35 cellular contexts compared by ENCODE assay signal in the genomic region with DNA sequence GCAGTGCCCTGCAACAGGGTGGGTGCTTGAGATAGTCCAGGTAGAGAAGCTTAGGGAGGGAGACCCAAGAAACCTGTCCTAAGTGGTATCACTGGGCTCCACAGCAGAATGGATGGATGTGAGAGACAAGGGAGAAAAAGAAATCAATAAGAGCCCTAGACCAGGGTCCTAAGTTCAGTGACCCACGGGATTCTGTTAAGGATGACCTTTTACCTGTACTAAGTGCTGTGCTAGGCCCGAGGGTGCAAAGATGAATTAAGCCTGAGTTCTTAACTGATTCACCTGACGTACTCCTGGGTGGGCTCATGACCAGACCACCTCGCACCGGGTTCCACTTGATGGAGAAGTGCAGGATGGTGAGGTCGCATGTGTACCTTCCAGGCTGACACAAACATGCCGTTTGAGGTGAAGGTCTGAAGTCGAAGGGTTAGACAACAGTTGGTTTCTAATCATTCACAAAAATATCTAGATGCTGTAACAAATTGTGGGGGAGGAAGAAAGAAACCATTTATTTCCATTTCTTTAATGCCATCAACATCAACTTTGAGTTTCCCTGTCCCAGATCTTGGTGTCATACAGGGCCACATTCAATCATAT.
"Had no signal": no experiment of that assay in that cellular context is flagged by ENCODE, and none has a peak within 500 bp of the region (broad histone marks: within the 10 kb centered on the region; RNA-seq: fewer than 3 reads in every experiment).

No MANE protein-coding gene starts in this region.

- H3K36me3 Mint-ChIP-seq: activated CD4-positive, alpha-beta memory T cell treated with anti-CD3 and anti-CD28 coated beads for 36 hours; activated naive CD4-positive, alpha-beta T cell treated with anti-CD3 and anti-CD28 coated beads, Interleukin-2, amount 10 ng/mL, durations not matched to agents 7 days and 5 days; activated naive CD4-positive, alpha-beta T cell treated with anti-CD3 and anti-CD28 coated beads, Interleukin-2, amount 50 U/mL, for 24 hours; activated naive CD8-positive, alpha-beta T cell; activated naive CD8-positive, alpha-beta T cell treated with anti-CD3 and anti-CD28 coated beads, Interleukin-2, amount 10 ng/mL, durations not matched to agents 7 days and 5 days; brain had no signal

- H3K9me3 ChIP-seq: ascending aorta had no signal

- H3K9me3 Mint-ChIP-seq: activated B cell treated with CpG ODN at 0.5 μM for 24 hours; activated CD4-positive, alpha-beta memory T cell treated with anti-CD3 and anti-CD28 coated beads for 36 hours; activated CD4-positive, alpha-beta T cell treated with anti-CD3 and anti-CD28 coated beads, Interleukin-2, amount 10 ng/mL, durations not matched to agents 24 days and 14 days; activated CD8-positive, alpha-beta T cell treated with anti-CD3 and anti-CD28 coated beads for 36 hours; activated naive CD4-positive, alpha-beta T cell treated with anti-CD3 and anti-CD28 coated beads, Interleukin-2, amount 10 ng/mL, durations not matched to agents 7 days and 5 days; activated naive CD4-positive, alpha-beta T cell treated with anti-CD3 and anti-CD28 coated beads, Interleukin-2, amount 50 U/mL, for 24 hours; activated naive CD8-positive, alpha-beta T cell treated with anti-CD3 and anti-CD28 coated beads, Interleukin-2, amount 10 ng/mL, durations not matched to agents 7 days and 5 days; activated naive CD8-positive, alpha-beta T cell treated with anti-CD3 and anti-CD28 coated beads, Interleukin-2, amount 50 U/mL, for 24 hours; activated T-cell treated with anti-CD3 and anti-CD28 coated beads, Interleukin-2, amount 50 U/mL, for 4 hours; activated T-cell treated with anti-CD3 and anti-CD28 coated beads, Interleukin-2, amount 50 U/mL, for 72 hours; activated T-helper 1 cell treated with anti-CD3 and anti-CD28 coated beads, Interleukin-12 subunit alpha, Interleukin-12 subunit beta, Interleukin-2, Interleukin-4 antibody, amounts not matched to agents 30 ng/mL and 10 ng/mL and 1 ng/mL, durations not matched to agents 14 hours and 24 hours and 36 hours; activated T-helper 17 cell treated with anti-CD3 and anti-CD28 coated beads, Interleukin-2, amount 50 U/mL, for 72 hours; brain; T-helper 1 cell treated with Interleukin-12 subunit alpha and Interleukin-12 subunit beta and Interleukin-4 antibody, amounts not matched to agents 30 μg/mL and 1 μg/mL, for 36 hours; T-helper 2 cell treated with Interferon-gamma antibody and Interleukin-4, amounts not matched to agents 5 μg/mL and 100 μg/mL, for 36 hours had no signal

- DNase-seq: activated B cell treated with CpG ODN at 0.5 μM for 24 hours; activated CD4-positive, alpha-beta memory T cell treated with anti-CD3 and anti-CD28 coated beads for 36 hours; activated CD4-positive, alpha-beta T cell treated with anti-CD3 and anti-CD28 coated beads for 4 hours; activated CD4-positive, alpha-beta T cell treated with anti-CD3 and anti-CD28 coated beads, Interleukin-2, amount 10 ng/mL, durations not matched to agents 24 days and 14 days; activated CD4-positive, alpha-beta T cell treated with anti-CD3 and anti-CD28 coated beads, Interleukin-2, amount 50 U/mL, for 1 hour; activated CD4-positive, alpha-beta T cell treated with anti-CD3 and anti-CD28 coated beads, Interleukin-2, amount 50 U/mL, for 4 hours; activated CD4-positive, CD25-positive, alpha-beta regulatory T cell treated with anti-CD3 and anti-CD28 coated beads, Interleukin-2, amount 50 U/mL, for 72 hours; activated CD8-positive, alpha-beta memory T cell treated with anti-CD3 and anti-CD28 coated beads, Interleukin-2, amount 50 U/mL, for 4 hours; activated CD8-positive, alpha-beta T cell treated with anti-CD3 and anti-CD28 coated beads for 36 hours; activated effector memory CD4-positive, alpha-beta T cell treated with anti-CD3 and anti-CD28 coated beads, Interleukin-2, amount 50 U/mL, for 16 hours; activated gamma-delta T cell treated with Interleukin-2 at 50 U/mL for 16 hours; activated naive CD4-positive, alpha-beta T cell; activated naive CD4-positive, alpha-beta T cell treated with anti-CD3 and anti-CD28 coated beads, Interleukin-2, amount 10 ng/mL, durations not matched to agents 7 days and 5 days; activated naive CD8-positive, alpha-beta T cell treated with anti-CD3 and anti-CD28 coated beads, Interleukin-2, amount 10 ng/mL, durations not matched to agents 7 days and 5 days; activated naive CD8-positive, alpha-beta T cell treated with anti-CD3 and anti-CD28 coated beads, Interleukin-2, amount 50 U/mL, for 24 hours; activated T-cell treated with anti-CD3 and anti-CD28 coated beads for 4 hours; activated T-cell treated with anti-CD3 and anti-CD28 coated beads, Interleukin-2, amount 50 U/mL, for 1 hour; activated T-cell treated with anti-CD3 and anti-CD28 coated beads, Interleukin-2, amount 50 U/mL, for 4 hours; activated T-cell treated with anti-CD3 and anti-CD28 coated beads, Interleukin-2, amount 50 U/mL, for 72 hours; amygdala; anterior cingulate cortex; central memory CD4-positive, alpha-beta T cell; T-helper 1 cell; T-helper 2 cell; T-helper 9 cell had no signal

- FAIRE-seq: TTC549 had no signal

- H3K4me3 ChIP-seq: ascending aorta had no signal

- H3K27me3 ChIP-seq: ascending aorta had no signal

- H3K4me1 ChIP-seq: ascending aorta had no signal

- H3K4me1 Mint-ChIP-seq: activated CD4-positive, alpha-beta T cell treated with anti-CD3 and anti-CD28 coated beads, Interleukin-2, amount 10 ng/mL, durations not matched to agents 24 days and 14 days; activated naive CD4-positive, alpha-beta T cell treated with anti-CD3 and anti-CD28 coated beads, Interleukin-2, amount 10 ng/mL, durations not matched to agents 7 days and 5 days; activated naive CD4-positive, alpha-beta T cell treated with anti-CD3 and anti-CD28 coated beads, Interleukin-2, amount 50 U/mL, for 24 hours; activated naive CD8-positive, alpha-beta T cell treated with anti-CD3 and anti-CD28 coated beads, Interleukin-2, amount 10 ng/mL, durations not matched to agents 7 days and 5 days; activated naive CD8-positive, alpha-beta T cell treated with anti-CD3 and anti-CD28 coated beads, Interleukin-2, amount 50 U/mL, for 24 hours; activated T-helper 17 cell treated with anti-CD3 and anti-CD28 coated beads, Interleukin-2, amount 50 U/mL, for 72 hours; brain had no signal

- H3K27ac Mint-ChIP-seq: activated B cell treated with CpG ODN at 0.5 μM for 24 hours; activated CD4-positive, alpha-beta memory T cell treated with anti-CD3 and anti-CD28 coated beads for 36 hours; activated CD4-positive, alpha-beta T cell treated with anti-CD3 and anti-CD28 coated beads, Interleukin-2, amount 10 ng/mL, durations not matched to agents 24 days and 14 days; activated CD8-positive, alpha-beta T cell treated with anti-CD3 and anti-CD28 coated beads for 36 hours; activated naive CD4-positive, alpha-beta T cell treated with anti-CD3 and anti-CD28 coated beads, Interleukin-2, amount 10 ng/mL, durations not matched to agents 7 days and 5 days; activated naive CD4-positive, alpha-beta T cell treated with anti-CD3 and anti-CD28 coated beads, Interleukin-2, amount 50 U/mL, for 24 hours; activated naive CD8-positive, alpha-beta T cell; activated naive CD8-positive, alpha-beta T cell treated with anti-CD3 and anti-CD28 coated beads, Interleukin-2, amount 10 ng/mL, durations not matched to agents 7 days and 5 days; activated naive CD8-positive, alpha-beta T cell treated with anti-CD3 and anti-CD28 coated beads, Interleukin-2, amount 50 U/mL, for 24 hours; activated T-cell treated with anti-CD3 and anti-CD28 coated beads, Interleukin-2, amount 50 U/mL, for 72 hours; activated T-helper 1 cell treated with anti-CD3 and anti-CD28 coated beads, Interleukin-12 subunit alpha, Interleukin-12 subunit beta, Interleukin-2, Interleukin-4 antibody, amounts not matched to agents 30 ng/mL and 10 ng/mL and 1 ng/mL, durations not matched to agents 14 hours and 24 hours and 36 hours; activated T-helper 17 cell treated with anti-CD3 and anti-CD28 coated beads, Interleukin-2, amount 50 U/mL, for 72 hours; brain; T-helper 1 cell treated with Interleukin-12 subunit alpha and Interleukin-12 subunit beta and Interleukin-4 antibody, amounts not matched to agents 30 μg/mL and 1 μg/mL, for 36 hours; T-helper 2 cell treated with Interferon-gamma antibody and Interleukin-4, amounts not matched to agents 5 μg/mL and 100 μg/mL, for 36 hours had no signal

- H3K4me3 Mint-ChIP-seq: activated B cell treated with CpG ODN at 0.5 μM for 24 hours; activated CD4-positive, alpha-beta memory T cell treated with anti-CD3 and anti-CD28 coated beads for 36 hours; activated CD4-positive, alpha-beta T cell treated with anti-CD3 and anti-CD28 coated beads, Interleukin-2, amount 10 ng/mL, durations not matched to agents 24 days and 14 days; activated CD8-positive, alpha-beta T cell treated with anti-CD3 and anti-CD28 coated beads for 36 hours; activated naive CD4-positive, alpha-beta T cell treated with anti-CD3 and anti-CD28 coated beads, Interleukin-2, amount 10 ng/mL, durations not matched to agents 7 days and 5 days; activated naive CD4-positive, alpha-beta T cell treated with anti-CD3 and anti-CD28 coated beads, Interleukin-2, amount 50 U/mL, for 24 hours; activated naive CD8-positive, alpha-beta T cell; activated naive CD8-positive, alpha-beta T cell treated with anti-CD3 and anti-CD28 coated beads, Interleukin-2, amount 10 ng/mL, durations not matched to agents 7 days and 5 days; activated naive CD8-positive, alpha-beta T cell treated with anti-CD3 and anti-CD28 coated beads, Interleukin-2, amount 50 U/mL, for 24 hours; activated T-cell treated with anti-CD3 and anti-CD28 coated beads, Interleukin-2, amount 50 U/mL, for 4 hours; activated T-cell treated with anti-CD3 and anti-CD28 coated beads, Interleukin-2, amount 50 U/mL, for 72 hours; activated T-helper 1 cell treated with anti-CD3 and anti-CD28 coated beads, Interleukin-12 subunit alpha, Interleukin-12 subunit beta, Interleukin-2, Interleukin-4 antibody, amounts not matched to agents 30 ng/mL and 10 ng/mL and 1 ng/mL, durations not matched to agents 14 hours and 24 hours and 36 hours; activated T-helper 17 cell treated with anti-CD3 and anti-CD28 coated beads, Interleukin-2, amount 50 U/mL, for 72 hours; brain; T-helper 1 cell treated with Interleukin-12 subunit alpha and Interleukin-12 subunit beta and Interleukin-4 antibody, amounts not matched to agents 30 μg/mL and 1 μg/mL, for 36 hours; T-helper 2 cell treated with Interferon-gamma antibody and Interleukin-4, amounts not matched to agents 5 μg/mL and 100 μg/mL, for 36 hours had no signal

- H3K27ac ChIP-seq: ascending aorta, VCaP had no signal

- ATAC-seq: activated CD8-positive, alpha-beta T cell treated with anti-CD3 and anti-CD28 coated beads for 36 hours; activated naive CD8-positive, alpha-beta T cell treated with anti-CD3 and anti-CD28 coated beads, Interleukin-2, amount 50 U/mL, for 24 hours; activated T-cell treated with anti-CD3 and anti-CD28 coated beads, Interleukin-2, amount 50 U/mL, for 4 hours; activated T-cell treated with anti-CD3 and anti-CD28 coated beads, Interleukin-2, amount 50 U/mL, for 72 hours; activated T-helper 17 cell treated with anti-CD3 and anti-CD28 coated beads, Interleukin-2, amount 50 U/mL, for 72 hours had no signal

- H3K36me3 ChIP-seq: ascending aorta had no signal
